1 cellular context compared by ENCODE assay signal in genomic region chr10:1657500-1657899, GRCh38.
TF ChIP-seq lines count a peak whose summit lies in the region.

No MANE protein-coding gene starts in this region.

TF ChIP-seq in WTC11, 78 proteins besides CTCF, POLR2A, EP300 and RAD21 (continued from another document):
- TF ChIP-seq, protein P1, sequence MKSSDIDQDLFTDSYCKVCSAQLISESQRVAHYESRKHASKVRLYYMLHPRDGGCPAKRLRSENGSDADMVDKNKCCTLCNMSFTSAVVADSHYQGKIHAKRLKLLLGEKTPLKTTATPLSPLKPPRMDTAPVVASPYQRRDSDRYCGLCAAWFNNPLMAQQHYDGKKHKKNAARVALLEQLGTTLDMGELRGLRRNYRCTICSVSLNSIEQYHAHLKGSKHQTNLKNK (CRISPR knock-in tag; IDR thresholded peaks at IDR 0.05) = no peak
